In genomic region chr12:111585619-111586135, GRCh38 we compare ENCODE assay signal across 18 cellular contexts. TPM values are rescaled to one million over a fixed set of nuclear protein-coding genes. Genes with fewer than 3 reads are reported as not detected.
DNase-seq lines count a peak whose midpoint lies in the region; ATAC-seq, FAIRE-seq and TF ChIP-seq lines count a peak whose summit lies in the region.
"Had no signal": no experiment of that assay in that cellular context is flagged by ENCODE, and none has a peak within 500 bp of the region (broad histone marks: within the 10 kb centered on the region; RNA-seq: fewer than 3 reads in every experiment).

No MANE protein-coding gene starts in this region.

- no peaks in the 10 kb centered on the region for H3K9me3 ChIP-seq in GM12878 (replicated peaks; ENCODE audit: control insufficient read depth, insufficient read depth, low read length)

- H3K27ac ChIP-seq in GM12878 (ENCODE audit: control insufficient read depth, insufficient read depth), result no peak overlapping the region

- H3K4me3 ChIP-seq in NB4 (ENCODE audit: low read depth, low read length), result no peak overlapping the region
- no peak overlapping the region for H3K4me3 ChIP-seq in GM12878
- H3K4me3 ChIP-seq: GM23338 had no signal

- TF ChIP-seq RAD21 in GM12878 (IDR thresholded peaks at IDR 0.05; ENCODE audit: insufficient read depth, low read depth, low read length), result no peak

- H3K4me2 ChIP-seq in GM12878 (ENCODE audit: control insufficient read depth, insufficient read depth), result no peak overlapping the region
- H3K4me2 ChIP-seq: GM23338 had no signal

- H3K27me3 Mint-ChIP-seq in osteocyte (ENCODE audit: unreplicated experiment), result no peaks in the 10 kb centered on the region
- H3K27me3 Mint-ChIP-seq: CD8-positive, alpha-beta memory T cell had no signal

- intact Hi-C loops in GM12878 (cut with micrococcal nuclease; ENCODE audit: unreplicated experiment), result no loop called here

- H3K4me3 Mint-ChIP-seq in osteocyte (ENCODE audit: unreplicated experiment), result no peak overlapping the region
- H3K4me3 Mint-ChIP-seq: CD8-positive, alpha-beta memory T cell; GM23338 had no signal

- no peaks in the 10 kb centered on the region for H3K9me3 Mint-ChIP-seq in osteocyte (ENCODE audit: unreplicated experiment)
- H3K9me3 Mint-ChIP-seq: CD8-positive, alpha-beta memory T cell; GM23338 had no signal

- H3K27ac Mint-ChIP-seq in osteocyte (ENCODE audit: unreplicated experiment), result peak overlapping the region; percentile 52
- H3K27ac Mint-ChIP-seq: GM23338 had no signal

- SMC1A ChIA-PET in GM12878 (lab: Charles Lee; ENCODE audit: uncharacterized antibody, unreplicated experiment), result interaction anchor here (0.5 kb wide), 1 partner anchor 21 kb away, joined by 3 read pairs; no protein-coding TSS in a partner anchor

- DNase-seq in SIG-M5 treated with dmso at 0.1 percent for 504 hours (lab: John Stamatoyannopoulos, UW; ENCODE audit: unreplicated experiment), result peak; percentile 6
- no peak for DNase-seq in SIG-M5 (lab: John Stamatoyannopoulos, UW)
- DNase-seq in NB4 (ENCODE audit: low read depth), result peak; percentile 56
- DNase-seq in GM12878 (ENCODE audit: low read depth, low spot score), result no peak
- DNase-seq in osteocyte (ENCODE audit: extremely low spot score, unreplicated experiment), result no peak
- DNase-seq in NCI-H526 (lab: John Stamatoyannopoulos, UW), result no peak
- no peak for DNase-seq in hepatic stellate cell (ENCODE audit: low spot score)
- no peak for DNase-seq in NCI-H524 treated with DMSO at 0.1 percent for 48 hours (lab: John Stamatoyannopoulos, UW)
- DNase-seq: 8988T; CD8-positive, alpha-beta memory T cell; GDM1; NCI-H187; NCI-H2171; NCI-H446 treated with DMSO at 0.1 percent for 48 hours; NCI-H774; SHP77 treated with DMSO at 0.1 percent for 48 hours had no signal

- peaks cover 1 to 7% of the 10 kb centered on the region in 2 experiments; a peak in 3 of 4 replicates for H3K36me3 ChIP-seq in GM12878 (ENCODE audit: control insufficient read depth in 2 of 2, insufficient read depth in 2 of 2, low read length in 1 of 2)

- H3K27me3 ChIP-seq in GM12878 (replicated peaks in 1 of 2; ENCODE audit: control insufficient read depth in 2 of 2, insufficient read depth in 2 of 2, low read length in 1 of 2), result no peaks in the 10 kb centered on the region

- no peak overlapping the region for H2AFZ ChIP-seq in GM12878 (ENCODE audit: control insufficient read depth, low read depth, low read length)
- H2AFZ ChIP-seq: GM23338 had no signal

- H3K9ac ChIP-seq in GM12878 (ENCODE audit: control insufficient read depth, insufficient read depth, low read length), result no peak overlapping the region

- peak; percentile 38 for FAIRE-seq in GM12878 (lab: Jason Lieb, UNC)
- FAIRE-seq: RCC 7860 had no signal

- no TSS peak for BruUV-seq in GM12878 (replicated peaks; lab: Mats Ljungman, UMichigan)

- CTCF ChIA-PET in GM12878 (lab: Yijun Ruan, JAX), result interaction anchor here (0.6 to 1.1 kb wide), 2 partner anchors 20 to 66 kb away, joined by 3 to 4 read pairs; no protein-coding TSS in a partner anchor

- TF ChIP-seq EP300 in GM12878 (IDR thresholded peaks at IDR 0.05; ENCODE audit: borderline replicate concordance in 1 of 2, control insufficient read depth in 1 of 2, low read depth in 2 of 2, low read length in 2 of 2), result no peak

- H3K4me1 ChIP-seq in GM12878 (ENCODE audit: control insufficient read depth, insufficient read depth, low read length), result no peaks in the 10 kb centered on the region; the same call in 1 of the 2 replicates

- TF ChIP-seq CTCF in NB4 (IDR thresholded peaks at IDR 0.05; ENCODE audit: low read depth, low read length) (no peak), GM12878 (IDR thresholded peaks at IDR 0.05 in 2 of 3, conservative IDR thresholded peaks at IDR 0.05 in 1 of 3; ENCODE audit: control insufficient read depth in 2 of 3, extremely low read depth in 1 of 3, insufficient read depth in 1 of 3, low read depth in 3 of 3, low read length in 3 of 3) (no peak), osteocyte (IDR thresholded peaks at IDR 0.05) (no peak)

- POLR2A ChIA-PET in GM12878 (lab: Charles Lee), result interaction anchor here (0.5 to 0.8 kb wide), 5 partner anchors 8 to 411 kb away, joined by 3 to 7 read pairs (median 4); no protein-coding TSS in a partner anchor

- H4K20me1 ChIP-seq in GM12878 (ENCODE audit: control insufficient read depth, insufficient read depth), result no peaks in the 10 kb centered on the region

- ATAC-seq in GM12878, result no peak; the same call in 1 of the 3 replicates
- ATAC-seq: GM23338 had no signal

- 66% methylated on average over 7 of the region's 7 CpGs for WGBS in GM12878 (ENCODE audit: insufficient coverage, insufficient replicate concordance, low lambda C conversion rate, missing lambda C conversion rate)

- no peak for TF ChIP-seq POLR2A in NB4 (IDR thresholded peaks at IDR 0.05; ENCODE audit: extremely low read depth, insufficient read length)
- no peak for TF ChIP-seq POLR2A in GM12878 (IDR thresholded peaks at IDR 0.05; ENCODE audit: low read depth, low read length)

- peaks cover 8% of the 10 kb centered on the region for H3K4me1 Mint-ChIP-seq in osteocyte (ENCODE audit: unreplicated experiment)

- H3K79me2 ChIP-seq in GM12878 (ENCODE audit: control insufficient read depth, insufficient read depth, low read length), result peaks cover 52% of the 10 kb centered on the region

- in situ Hi-C loops in GM12878 (cut with MboI), result no loop called here

- no peaks in the 10 kb centered on the region for H3K36me3 Mint-ChIP-seq in osteocyte (ENCODE audit: unreplicated experiment)

- RAD21 ChIA-PET in GM12878 (lab: Charles Lee; ENCODE audit: unreplicated experiment), result interaction anchor here (0.6 kb wide), 1 partner anchor 73 kb away, joined by 3 read pairs; no protein-coding TSS in a partner anchor

TF ChIP-seq in GM12878, 131 proteins besides CTCF, POLR2A, EP300 and RAD21:
- TF ChIP-seq YY1 (IDR thresholded peaks at IDR 0.05; ENCODE audit: low read depth, low read length) (0 out of 2 replicates have a peak, but pooled peaks have one; percentile 13), MEF2B (IDR thresholded peaks at IDR 0.05; ENCODE audit: partially characterized antibody, poor library complexity, severe bottlenecking) (no peak)
TF ChIP-seq in GM12878: peak in this region for 1.

RNA-seq across cellular contexts. Expression of gene ATXN2, which starts 13.4 kb away (rescaled TPM):
- total RNA-seq in GM12878 (2013; cell fraction: nucleolus; rRNA removed), result 148 and 149 TPM in 2 replicates
- 8.9 and 10.7 TPM in 2 replicates for total RNA-seq in GM12878 (2014; rRNA removed)
- total RNA-seq in GM12878 (2014; rRNA removed; fragmentation: Illumina TruSeq; extraction: Trizol), result 16.6 and 16.8 TPM in 2 replicates
- total RNA-seq in GM12878 (2021), result 28.6 and 31.5 TPM in 2 replicates
- polyA plus RNA-seq in GM12878 (2011; ENCODE audit: low read depth), result 15.5 TPM
- polyA plus RNA-seq in GM12878 (2011; rRNA removed), result 16.0 and 17.6 TPM in 2 replicates
- polyA plus RNA-seq in GM12878 (2011; cell fraction: cytosol; rRNA removed), result 18.0 and 20.6 TPM in 2 replicates
- 80.6 and 88.4 TPM in 2 replicates for polyA plus RNA-seq in GM12878 (2011; cell fraction: nucleus; rRNA removed)
- polyA plus RNA-seq in GM12878 (2012), result 16.2 and 24.8 TPM in 2 replicates
- polyA plus RNA-seq in GM12878 (2014; fragmentation: Illumina TruSeq; extraction: Trizol), result 26.3 and 36.3 TPM in 2 replicates
- polyA plus RNA-seq in GM12878 (2014; fragmentation: Nextera tagmentation; extraction: Ambion mirVana), result 10 to 100 TPM in 1 of 2 experiments, 1 to 10 TPM in 1; 8.8 to 13.3 TPM
- 18.4 and 20.3 TPM in 2 replicates for polyA plus RNA-seq in GM12878 (2014; rRNA removed)
- polyA plus RNA-seq in GM12878 (2016; fragmentation: Nextera tagmentation; extraction: Ambion mirVana), result 10 to 100 TPM; 23.4 to 28.5 TPM
- polyA minus RNA-seq in GM12878 (2011; rRNA and poly(A)+ RNA removed), result 39.8 and 40.7 TPM in 2 replicates
- 23.0 and 28.3 TPM in 2 replicates for polyA minus RNA-seq in GM12878 (2011; cell fraction: cytosol; rRNA and poly(A)+ RNA removed)
- 27.8 and 65.8 TPM in 2 replicates for polyA minus RNA-seq in GM12878 (2011; cell fraction: nucleus; rRNA and poly(A)+ RNA removed)
- total RNA-seq in osteocyte, result 76.7 and 78.9 TPM in 2 replicates

Comparison
In these comparisons a context has a peak if more than half of its experiments do, and no peak if none do; other contexts are left out.
1. DNase-seq: peak in SIG-M5 treated with dmso at 0.1 percent for 504 hours (single experiment) and NB4 (single experiment); none in SIG-M5 (single experiment), GM12878 (single experiment), osteocyte (single experiment), NCI-H526 (0 of 2), hepatic stellate cell (single experiment) and NCI-H524 treated with DMSO at 0.1 percent for 48 hours (single experiment).